In the genomic region with DNA sequence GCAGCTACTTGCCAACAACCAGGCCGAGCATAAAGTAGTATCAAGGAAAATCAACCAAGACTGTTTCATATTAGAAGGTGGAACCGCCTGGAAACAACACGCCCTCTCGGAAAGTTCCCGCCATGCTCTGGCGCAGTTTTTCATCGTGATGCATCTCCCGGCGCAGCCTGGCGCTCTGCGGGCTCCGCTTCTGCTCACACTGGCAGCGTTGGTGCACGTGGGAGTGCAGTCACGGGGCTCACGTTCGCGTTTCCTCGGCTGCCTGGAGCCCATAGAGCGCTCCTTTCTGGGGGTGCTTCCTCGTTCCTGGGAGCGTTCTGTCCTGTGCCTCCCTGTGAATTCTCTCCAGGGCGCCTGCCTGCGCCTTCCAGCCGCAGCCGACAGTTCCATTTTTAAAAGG, we compare ENCODE assay signal across 9 cellular contexts.
"Had no signal": no experiment of that assay in that cellular context is flagged by ENCODE, and none has a peak within 500 bp of the region (broad histone marks: within the 10 kb centered on the region; RNA-seq: fewer than 3 reads in every experiment).

No MANE protein-coding gene starts in this region.

- ATAC-seq: HCT116, HepG2 had no signal

- H3K27ac ChIP-seq: HL-60 had no signal

- H3K36me3 Mint-ChIP-seq: IgD-negative memory B cell had no signal

- DNase-seq: GOT3, H7, HFFc6, KBM-7 had no signal

- H3K27ac Mint-ChIP-seq: HFFc6, IgD-negative memory B cell had no signal

- H3K9me3 ChIP-seq: HAP-1 had no signal

- H3K4me3 ChIP-seq: HAP-1 had no signal

- H3K4me3 Mint-ChIP-seq: HFFc6, IgD-negative memory B cell had no signal

- H3K4me1 ChIP-seq: HAP-1 had no signal

- H3K36me3 ChIP-seq: HAP-1 had no signal
